In the genomic region with DNA sequence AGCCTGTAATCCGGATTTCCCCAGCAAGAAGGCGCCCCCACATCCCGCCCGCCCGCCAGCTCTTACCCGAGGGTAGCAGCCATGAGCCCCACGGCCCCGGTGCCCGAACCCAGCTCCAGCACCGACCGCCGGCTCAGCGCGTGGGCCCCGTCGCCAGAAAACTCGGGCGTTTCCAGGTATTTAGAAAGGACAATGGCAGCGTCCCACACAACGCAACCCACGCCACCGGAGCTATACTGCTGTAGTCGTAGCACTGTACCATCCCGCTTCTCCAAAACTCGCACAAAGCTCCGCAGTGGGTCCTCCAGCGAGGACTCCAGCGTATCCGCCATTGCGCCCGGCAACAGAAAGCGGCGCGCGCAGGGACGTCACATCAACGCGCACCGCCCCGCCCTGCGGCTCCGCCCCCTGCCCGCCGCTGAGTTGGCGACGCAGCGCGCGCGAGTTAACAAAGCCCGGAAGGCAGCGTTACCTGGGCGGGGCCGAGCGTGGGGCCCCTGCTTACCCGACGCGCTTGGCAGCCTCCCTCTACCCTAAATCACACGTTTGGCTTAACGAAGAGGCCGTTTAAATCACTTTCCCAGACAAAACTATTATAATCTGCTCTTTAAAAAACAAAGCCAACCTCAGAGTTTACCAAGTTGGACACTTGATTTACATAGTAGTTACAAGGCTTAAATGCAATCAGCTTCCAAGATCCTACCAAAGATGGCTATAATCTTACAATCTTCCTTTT, we compare ENCODE assay signal across 8 cellular contexts. TPM values are rescaled to one million over a fixed set of nuclear protein-coding genes. Genes with fewer than 3 reads are reported as not detected.
DNase-seq lines count a peak whose midpoint lies in the region; ATAC-seq and TF ChIP-seq lines count a peak whose summit lies in the region.

Gene VCPKMT (minus strand): TSS at position 352 of the 736 bp plus-strand sequence. CDS start 20 bp downstream, at position 332.

- H3K36me3 Mint-ChIP-seq in T-helper 17 cell (ENCODE audit: low read depth), result peaks cover 8% of the 10 kb centered on the region

- H3K27ac ChIP-seq in angular gyrus (ENCODE audit: low read depth, low read length), result peak within 1 kb of the TSS; percentile 96
- peak within 1 kb of the TSS; percentile 84 to 85 for H3K27ac ChIP-seq in right atrium auricular region
- peak within 1 kb of the TSS; percentile 90 for H3K27ac ChIP-seq in prostate gland
- peak within 1 kb of the TSS; percentile 65 for H3K27ac ChIP-seq in urinary bladder (ENCODE audit: low read depth)

- peaks cover 14% of the 10 kb centered on the region for H3K4me1 Mint-ChIP-seq in T-helper 17 cell

- DNase-seq in NCI-H187 (lab: John Stamatoyannopoulos, UW) (peak; percentile 95 to 96), T-helper 17 cell (peak; percentile 94 to 97 (median 96)), right atrium auricular region (ENCODE audit: low spot score) (peak; percentile 92), prostate gland (ENCODE audit: low spot score) (peak; percentile 93)

- peak in 1 of 2 donors; percentile 24 for TF ChIP-seq CTCF in right atrium auricular region (IDR thresholded peaks at IDR 0.05)
- peak in 2 of 4 experiments; percentile 13 to 33 for TF ChIP-seq CTCF in prostate gland (IDR thresholded peaks at IDR 0.05)

- peak within 1 kb of the TSS; percentile 95 for H3K27ac Mint-ChIP-seq in T-helper 17 cell

- peaks cover 0 to 17% of the 10 kb centered on the region in 2 donors for H3K4me1 ChIP-seq in right atrium auricular region
- no peaks in the 10 kb centered on the region for H3K4me1 ChIP-seq in prostate gland (replicated peaks)
- no peaks in the 10 kb centered on the region for H3K4me1 ChIP-seq in urinary bladder (ENCODE audit: insufficient read depth)

- no peaks in the 10 kb centered on the region for H3K27me3 ChIP-seq in right atrium auricular region
- H3K27me3 ChIP-seq in prostate gland (replicated peaks; ENCODE audit: insufficient read depth), result no peaks in the 10 kb centered on the region

- H3K4me3 Mint-ChIP-seq in T-helper 17 cell, result peak within 1 kb of the TSS; percentile 97

- H3K36me3 ChIP-seq in right atrium auricular region, result peaks cover 35% of the 10 kb centered on the region
- H3K36me3 ChIP-seq in prostate gland, result no peaks in the 10 kb centered on the region
- peaks cover 4% of the 10 kb centered on the region for H3K36me3 ChIP-seq in urinary bladder (ENCODE audit: insufficient read depth)

- under 1% methylated on average over 15 of the region's 61 CpGs for WGBS in prostate gland
- WGBS in urinary bladder, result under 1% methylated on average over 61 of the region's 61 CpGs

- peak; percentile 83 for TF ChIP-seq POLR2A in prostate gland (IDR thresholded peaks at IDR 0.05)

- no peaks in the 10 kb centered on the region for H3K27me3 Mint-ChIP-seq in T-helper 17 cell

- ATAC-seq in GM18502 (IDR thresholded peaks at IDR 0.05; ENCODE audit: poor library complexity, unreplicated experiment) (peak; percentile 97), HG02943 (IDR thresholded peaks at IDR 0.05; ENCODE audit: low read depth, unreplicated experiment) (peak; percentile 98), T-helper 17 cell (peak; percentile 97)

- no peaks in the 10 kb centered on the region for H3K9me3 ChIP-seq in T-helper 17 cell (ENCODE audit: control insufficient read depth, low read length, poor library complexity, severe bottlenecking)
- no peaks in the 10 kb centered on the region for H3K9me3 ChIP-seq in right atrium auricular region
- no peaks in the 10 kb centered on the region for H3K9me3 ChIP-seq in prostate gland

- H3K4me3 ChIP-seq in right atrium auricular region, result peak within 1 kb of the TSS; percentile 68 to 89
- peak within 1 kb of the TSS; percentile 70 to 74 for H3K4me3 ChIP-seq in prostate gland
- H3K4me3 ChIP-seq in urinary bladder (ENCODE audit: low read depth, low read length), result peak within 1 kb of the TSS; percentile 62

- intact Hi-C loops in prostate gland (cut with DNase I), result no loop called here

RNA-seq across cellular contexts. Expression of gene VCPKMT, which starts in this region (rescaled TPM):
- total RNA-seq in T-helper 17 cell (10 to 100 TPM; 24.5 to 26.3 TPM), right atrium auricular region (1 to 10 TPM; 1.5 to 2.4 TPM), prostate gland (1 to 10 TPM; 6.1 to 6.4 TPM), urinary bladder (9.6 TPM)
- 7.8 TPM for polyA plus RNA-seq in urinary bladder

Comparison
In these comparisons a context has a peak if more than half of its experiments do, and no peak if none do; other contexts are left out.
1. Peak in every context shown above with its lines: DNase-seq, ATAC-seq, H3K4me3 ChIP-seq and H3K27ac ChIP-seq.